Comparison of ENCODE assay signal across 18 cellular contexts in the genomic region with DNA sequence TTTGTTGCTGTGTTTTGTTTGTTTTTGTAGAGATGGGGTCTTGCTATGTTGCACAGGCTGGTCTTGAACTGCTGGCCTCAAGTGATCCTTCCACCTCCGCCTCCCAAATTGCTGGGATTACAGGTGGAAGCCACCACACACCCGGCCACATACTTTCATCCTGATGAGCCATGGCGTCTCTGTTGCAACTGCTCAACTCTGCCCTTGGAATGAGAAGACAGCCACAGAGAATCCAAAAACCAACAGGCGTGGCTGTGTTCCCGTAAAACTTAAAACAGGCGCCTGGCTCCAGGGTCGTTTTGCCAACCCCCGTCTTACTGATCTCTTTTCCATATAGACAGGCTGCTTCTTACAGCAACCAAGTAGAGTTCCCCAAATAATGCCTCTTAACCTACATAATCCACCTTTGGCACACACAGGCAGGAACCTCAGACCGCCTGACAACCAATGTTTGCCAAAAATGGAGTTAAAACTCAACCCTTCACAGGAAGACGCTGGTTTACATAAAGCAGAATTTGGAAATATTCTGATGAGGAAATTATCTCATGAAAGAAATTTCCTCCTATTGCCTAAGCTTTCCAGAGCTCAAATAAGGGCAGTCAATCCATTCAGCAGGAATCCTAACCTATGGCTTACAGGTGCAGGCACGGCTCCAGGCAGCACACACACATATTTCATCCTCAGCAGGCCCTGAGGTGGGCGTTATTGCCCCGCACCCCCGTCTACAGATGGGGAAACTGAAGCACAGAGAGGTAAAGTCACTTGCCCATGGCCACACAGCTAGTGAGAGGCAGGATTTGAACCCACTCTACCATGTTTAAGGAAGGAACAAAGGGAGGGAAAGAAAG. TPM values are rescaled to one million over a fixed set of nuclear protein-coding genes. Genes with fewer than 3 reads are reported as not detected.
DNase-seq lines count a peak whose midpoint lies in the region; ATAC-seq and TF ChIP-seq lines count a peak whose summit lies in the region.
"Had no signal": no experiment of that assay in that cellular context is flagged by ENCODE, and none has a peak within 500 bp of the region (broad histone marks: within the 10 kb centered on the region; RNA-seq: fewer than 3 reads in every experiment).

No MANE protein-coding gene starts in this region.

- no peak for DNase-seq in CD4-positive, alpha-beta T cell
- DNase-seq in RWPE1 (ENCODE audit: low spot score) (no peak), fibroblast of villous mesenchyme (ENCODE audit: low read depth) (peak; percentile 81), sigmoid colon (no peak), GM19240 (ENCODE audit: insufficient read length, low spot score) (no peak), T-helper 2 cell (no peak)
- no peak for DNase-seq in stimulated activated CD8-positive, alpha-beta memory T cell treated with anti-CD3 and anti-CD28 coated beads, Interleukin-4, amount 100 ng/mL, for 48 hours
- DNase-seq: activated B cell treated with CpG ODN at 0.5 μM for 24 hours, cerebellar nuclear complex, H9, hippocampal formation, KBM-7, NCI-H1417, NCI-H446 treated with DMSO at 0.1 percent for 48 hours, nucleus accumbens, PC-3 had no signal

- no peak overlapping the region for H3K4me3 Mint-ChIP-seq in CD4-positive, alpha-beta T cell
- H3K4me3 Mint-ChIP-seq: activated B cell treated with CpG ODN at 0.5 μM for 24 hours, H9 had no signal

- peaks cover 11% of the 10 kb centered on the region for H3K4me1 Mint-ChIP-seq in CD4-positive, alpha-beta T cell (ENCODE audit: low read depth)
- H3K4me1 Mint-ChIP-seq: H9 had no signal

- POLR2A ChIA-PET in CD4-positive, alpha-beta T cell (lab: Charles Lee), result no interaction called here
- POLR2A ChIA-PET in RWPE1 (lab: Yijun Ruan, JAX; ENCODE audit: low non-redundant PET), result no interaction called here

- H3K27me3 Mint-ChIP-seq in CD4-positive, alpha-beta T cell, result no peaks in the 10 kb centered on the region
- H3K27me3 Mint-ChIP-seq: activated B cell treated with CpG ODN at 0.5 μM for 24 hours had no signal

- peak overlapping the region; percentile 76 for H3K27ac Mint-ChIP-seq in CD4-positive, alpha-beta T cell
- H3K27ac Mint-ChIP-seq: activated B cell treated with CpG ODN at 0.5 μM for 24 hours had no signal

- TF ChIP-seq EP300 in sigmoid colon (IDR thresholded peaks at IDR 0.05), result no peak

- ATAC-seq in CD4-positive, alpha-beta T cell (ENCODE audit: poor library complexity), result no peak
- no peak for ATAC-seq in HG02840 (IDR thresholded peaks at IDR 0.05; ENCODE audit: low FRiP score, unreplicated experiment)
- ATAC-seq: PC-3 had no signal

- no peak for TF ChIP-seq POLR2A in sigmoid colon (IDR thresholded peaks at IDR 0.05)

- H3K27me3 ChIP-seq in CD4-positive, alpha-beta T cell (ENCODE audit: control insufficient read depth, insufficient read depth, low read length), result no peaks in the 10 kb centered on the region
- no peaks in the 10 kb centered on the region for H3K27me3 ChIP-seq in sigmoid colon

- CTCF ChIA-PET in CD4-positive, alpha-beta T cell (lab: Charles Lee), result no interaction called here
- CTCF ChIA-PET in RWPE1 (lab: Yijun Ruan, JAX), result no interaction called here

- WGBS in sigmoid colon, 2 donors, result 81 to 82% methylated on average over 14 of the region's 14 CpGs

- H3K4me3 ChIP-seq in fibroblast of villous mesenchyme (ENCODE audit: low read depth, low read length) (no peak overlapping the region), sigmoid colon (no peak overlapping the region)
- H3K4me3 ChIP-seq: skin epidermis had no signal

- peaks cover 95% of the 10 kb centered on the region for H3K36me3 Mint-ChIP-seq in CD4-positive, alpha-beta T cell (ENCODE audit: low read depth)

- no peaks in the 10 kb centered on the region for H3K9me3 Mint-ChIP-seq in CD4-positive, alpha-beta T cell
- H3K9me3 Mint-ChIP-seq: activated B cell treated with CpG ODN at 0.5 μM for 24 hours had no signal

- TF ChIP-seq CTCF in CD4-positive, alpha-beta T cell (IDR thresholded peaks at IDR 0.05), result no peak
- no peak for TF ChIP-seq CTCF in RWPE1 (conservative IDR thresholded peaks at IDR 0.05; ENCODE audit: low read depth)
- TF ChIP-seq CTCF in fibroblast of villous mesenchyme (IDR thresholded peaks at IDR 0.05; ENCODE audit: insufficient read depth, low read depth, low read length), result no peak
- no peak for TF ChIP-seq CTCF in sigmoid colon (IDR thresholded peaks at IDR 0.05)

- peaks cover 0 to 76% (median 29%) of the 10 kb centered on the region in 4 donors for H3K36me3 ChIP-seq in sigmoid colon

- H3K27ac ChIP-seq in CD4-positive, alpha-beta T cell (ENCODE audit: low read depth, low read length), result no peak overlapping the region
- peak overlapping the region; percentile 39; the same call in 1 of the 2 replicates for H3K27ac ChIP-seq in RWPE1
- peak overlapping the region; percentile 7 to 44 (median 27) for H3K27ac ChIP-seq in sigmoid colon

- H3K4me1 ChIP-seq in sigmoid colon, result peaks cover 0 to 16% (median 4%) of the 10 kb centered on the region in 4 donors

- intact Hi-C loops in CD4-positive, alpha-beta T cell (cut with DNase I, micrococcal nuclease), result no loop called here
- intact Hi-C loops in sigmoid colon (cut with DNase I), result loop anchor here (10.0 kb wide), 1 partner anchor 84 kb away; no protein-coding TSS in a partner anchor

- no peaks in the 10 kb centered on the region for H3K9me3 ChIP-seq in CD4-positive, alpha-beta T cell (ENCODE audit: control insufficient read depth, low read length)
- no peaks in the 10 kb centered on the region for H3K9me3 ChIP-seq in sigmoid colon

RNA-seq across cellular contexts. Expression of a gene that starts 35.8 kb away (rescaled TPM):
- total RNA-seq in CD4-positive, alpha-beta T cell, result 100 to 1,000 TPM; 226 to 257 TPM
- total RNA-seq in fibroblast of villous mesenchyme (45.7 and 96.7 TPM in 2 replicates), sigmoid colon (10 to 100 TPM; 20.6 to 55.1 (median 39.9) TPM)
- polyA plus RNA-seq in sigmoid colon, result 100 to 1,000 TPM; 176 to 307 (median 195) TPM
